Comparison of ENCODE assay signal across 8 cellular contexts in genomic region chr12:6851921-6852650, GRCh38. TPM values are rescaled to one million over a fixed set of nuclear protein-coding genes. Genes with fewer than 3 reads are reported as not detected.
DNase-seq lines count a peak whose midpoint lies in the region; ATAC-seq and TF ChIP-seq lines count a peak whose summit lies in the region.

A gene with protein sequence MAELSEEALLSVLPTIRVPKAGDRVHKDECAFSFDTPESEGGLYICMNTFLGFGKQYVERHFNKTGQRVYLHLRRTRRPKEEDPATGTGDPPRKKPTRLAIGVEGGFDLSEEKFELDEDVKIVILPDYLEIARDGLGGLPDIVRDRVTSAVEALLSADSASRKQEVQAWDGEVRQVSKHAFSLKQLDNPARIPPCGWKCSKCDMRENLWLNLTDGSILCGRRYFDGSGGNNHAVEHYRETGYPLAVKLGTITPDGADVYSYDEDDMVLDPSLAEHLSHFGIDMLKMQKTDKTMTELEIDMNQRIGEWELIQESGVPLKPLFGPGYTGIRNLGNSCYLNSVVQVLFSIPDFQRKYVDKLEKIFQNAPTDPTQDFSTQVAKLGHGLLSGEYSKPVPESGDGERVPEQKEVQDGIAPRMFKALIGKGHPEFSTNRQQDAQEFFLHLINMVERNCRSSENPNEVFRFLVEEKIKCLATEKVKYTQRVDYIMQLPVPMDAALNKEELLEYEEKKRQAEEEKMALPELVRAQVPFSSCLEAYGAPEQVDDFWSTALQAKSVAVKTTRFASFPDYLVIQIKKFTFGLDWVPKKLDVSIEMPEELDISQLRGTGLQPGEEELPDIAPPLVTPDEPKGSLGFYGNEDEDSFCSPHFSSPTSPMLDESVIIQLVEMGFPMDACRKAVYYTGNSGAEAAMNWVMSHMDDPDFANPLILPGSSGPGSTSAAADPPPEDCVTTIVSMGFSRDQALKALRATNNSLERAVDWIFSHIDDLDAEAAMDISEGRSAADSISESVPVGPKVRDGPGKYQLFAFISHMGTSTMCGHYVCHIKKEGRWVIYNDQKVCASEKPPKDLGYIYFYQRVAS (plus strand): TSS chr12:6852150. CDS start chr12:6852180, 30 bp downstream.

- no peaks in the 10 kb centered on the region for H3K27me3 ChIP-seq in heart left ventricle
- H3K27me3 ChIP-seq in upper lobe of left lung = no peaks in the 10 kb centered on the region

- H3K9me3 ChIP-seq in heart left ventricle (no peaks in the 10 kb centered on the region), upper lobe of left lung (no peaks in the 10 kb centered on the region)

- TF ChIP-seq POLR2A in heart left ventricle (IDR thresholded peaks at IDR 0.05) (peak in 1 of 2 donors; percentile 45), upper lobe of left lung (IDR thresholded peaks at IDR 0.05) (peak in 1 of 4 donors; percentile 59)

- ATAC-seq in HG02870 (IDR thresholded peaks at IDR 0.05; ENCODE audit: unreplicated experiment) = peak; percentile 72
- peak; percentile 90 to 94 (median 92) for ATAC-seq in heart left ventricle
- ATAC-seq in upper lobe of left lung (ENCODE audit: low FRiP score in 2 of 2) = peak; percentile 95 to 98

- TF ChIP-seq CTCF in GM13976 (IDR thresholded peaks at IDR 0.05; ENCODE audit: borderline replicate concordance, control extremely low read depth, extremely low read depth, insufficient read depth, missing control alignments) = no peak
- TF ChIP-seq CTCF in heart left ventricle (IDR thresholded peaks at IDR 0.05) = peak in 3 of 12 donors; percentile 10 to 32 (median 27)
- peak in 3 of 6 experiments; percentile 13 to 29 (median 24) for TF ChIP-seq CTCF in upper lobe of left lung (IDR thresholded peaks at IDR 0.05)

- DNase-seq in GM13976 (ENCODE audit: low spot score) (peak; percentile 96), NCI-H146 treated with DMSO at 0.1 percent for 48 hours (lab: John Stamatoyannopoulos, UW; ENCODE audit: unreplicated experiment) (peak; percentile 100), amniotic epithelial cell (ENCODE audit: low read depth) (peak; percentile 100), heart left ventricle (peak; percentile 99 to 100 (median 100)), posterior cingulate gyrus (peak; percentile 97 to 100 (median 100)), upper lobe of left lung (peak; percentile 98 to 100)

- H3K4me1 ChIP-seq in heart left ventricle (peaks cover 0 to 22% (median 14%) of the 10 kb centered on the region in 12 donors), upper lobe of left lung (peaks cover 13 to 23% (median 16%) of the 10 kb centered on the region in 4 donors)

- TF ChIP-seq EP300 in upper lobe of left lung (IDR thresholded peaks at IDR 0.05) = no peak

- in situ Hi-C loops in GM13976 (cut with MboI; ENCODE audit: low sequenced_read_pairs, unreplicated experiment) = no loop called here

- intact Hi-C loops in T-helper 1 cell treated with Interleukin-12 subunit alpha and Interleukin-12 subunit beta and Interleukin-4 antibody, amounts not matched to agents 30 ng/mL and 1 ng/mL, for 36 hours (cut with micrococcal nuclease) = loop anchor here (1.0 to 5.0 kb wide), 24 partner anchors 15 to 1085 kb away; partner anchors contain the start of genes C12orf57, CD4, CHD4 and CLSTN3
- intact Hi-C loops in heart left ventricle (cut with DNase I) (loop anchor here in 1 of 10 donors (1.0 kb wide), 1 partner anchor 14 kb away; no protein-coding TSS in a partner anchor), posterior cingulate gyrus (cut with DNase I) (no loop called here)

- H3K4me3 ChIP-seq in heart left ventricle (peak within 1 kb of the TSS; percentile 50 to 83 (median 72)), upper lobe of left lung (peak within 1 kb of the TSS; percentile 56 to 71 (median 67))

- H3K27ac ChIP-seq in heart left ventricle = peak within 1 kb of the TSS; percentile 64 to 99 (median 94)
- H3K27ac ChIP-seq in upper lobe of left lung = peak within 1 kb of the TSS; percentile 88 to 94 (median 91)

- WGBS in heart left ventricle, 4 donors = 0 to 1% (median 0%) methylated on average over 30 to 65 of the region's 65 CpGs
- 1% methylated on average over 64 of the region's 65 CpGs; no CpG with 5 or more reads in 1 of the 2 donors for WGBS in upper lobe of left lung, 2 donors

- H3K36me3 ChIP-seq in heart left ventricle (peaks cover 0 to 47% (median 36%) of the 10 kb centered on the region in 9 donors), upper lobe of left lung (peaks cover 3 to 22% (median 16%) of the 10 kb centered on the region in 4 donors)

RNA-seq across cellular contexts. Expression of the gene that starts here (rescaled TPM):
- total RNA-seq in T-helper 1 cell treated with Interleukin-12 subunit alpha and Interleukin-12 subunit beta and Interleukin-4 antibody, amounts not matched to agents 30 ng/mL and 1 ng/mL, for 36 hours = 110 and 115 TPM in 2 replicates
- total RNA-seq in heart left ventricle (10 to 100 TPM; 42.0 to 96.8 (median 61.6) TPM), upper lobe of left lung (10 to 100 TPM; 22.6 to 77.0 (median 35.6) TPM)
- 10 to 100 TPM; 23.4 to 52.8 TPM for polyA plus RNA-seq in heart left ventricle

Comparison
In these comparisons a context has a peak if more than half of its experiments do, and no peak if none do; other contexts are left out.
1. Peak in every context shown above with its lines: DNase-seq, ATAC-seq, H3K4me3 ChIP-seq and H3K27ac ChIP-seq.